ENCODE assay signal across 11 cellular contexts in genomic region chr20:48638546-48638945, GRCh38.
A peak's percentile ranks its signal among the peaks of the same experiment; 100 is the strongest.
DNase-seq lines count a peak whose midpoint lies in the region; ATAC-seq and TF ChIP-seq lines count a peak whose summit lies in the region.
"Had no signal": no experiment of that assay in that cellular context is flagged by ENCODE, and none has a peak within 500 bp of the region (broad histone marks: within the 10 kb centered on the region; RNA-seq: fewer than 3 reads in every experiment).

No MANE protein-coding gene starts in this region.

- H3K9me3 ChIP-seq in SK-N-SH: no peaks in the 10 kb centered on the region
- no peaks in the 10 kb centered on the region for H3K9me3 ChIP-seq in RWPE2 (ENCODE audit: severe bottlenecking)
- no peaks in the 10 kb centered on the region for H3K9me3 ChIP-seq in endodermal cell (ENCODE audit: control insufficient read depth, low read length)
- no peaks in the 10 kb centered on the region for H3K9me3 ChIP-seq in naive thymus-derived CD4-positive, alpha-beta T cell (ENCODE audit: control insufficient read depth in 2 of 3, low read length in 3 of 3)
- H3K9me3 ChIP-seq: gastrocnemius medialis had no signal

- no peak for TF ChIP-seq EP300 in SK-N-SH (IDR thresholded peaks at IDR 0.05; ENCODE audit: borderline replicate concordance in 1 of 2, low read depth in 1 of 2, low read length in 1 of 2)

- no peak overlapping the region for H3K27ac ChIP-seq in SK-N-SH (ENCODE audit: low read depth in 2 of 2, low read length in 1 of 2)
- no peak overlapping the region for H3K27ac ChIP-seq in RWPE2 (ENCODE audit: poor library complexity, severe bottlenecking)
- H3K27ac ChIP-seq in endodermal cell (ENCODE audit: low read depth, low read length): no peak overlapping the region
- H3K27ac ChIP-seq in naive thymus-derived CD4-positive, alpha-beta T cell (ENCODE audit: low read depth, low read length): no peak overlapping the region
- H3K27ac ChIP-seq: gastrocnemius medialis had no signal

- CTCF ChIA-PET in SK-N-SH (lab: Yijun Ruan, JAX): interaction anchor here (1.0 to 10.4 kb wide), 4 partner anchors 17 to 267 kb away, joined by 3 to 105 read pairs (median 29); no protein-coding TSS in a partner anchor
- CTCF ChIA-PET in naive thymus-derived CD4-positive, alpha-beta T cell (lab: Charles Lee): no interaction called here

- H3K9ac ChIP-seq in SK-N-SH (no peak overlapping the region), endodermal cell (ENCODE audit: extremely low read depth, low read length, poor library complexity, severe bottlenecking) (no peak overlapping the region)

- H3K4me1 ChIP-seq in SK-N-SH (ENCODE audit: control insufficient read depth in 1 of 2, insufficient read depth in 2 of 2, low read depth in 1 of 2, low read length in 1 of 2): peaks cover 0 to 1% of the 10 kb centered on the region in 2 experiments; a peak in 1 of 4 replicates
- no peaks in the 10 kb centered on the region for H3K4me1 ChIP-seq in RWPE2 (ENCODE audit: insufficient read depth, poor library complexity, severe bottlenecking)
- H3K4me1 ChIP-seq in endodermal cell (ENCODE audit: control insufficient read depth, insufficient read depth, low read length): no peaks in the 10 kb centered on the region
- no peaks in the 10 kb centered on the region for H3K4me1 ChIP-seq in naive thymus-derived CD4-positive, alpha-beta T cell (ENCODE audit: control insufficient read depth in 2 of 2, insufficient read depth in 2 of 2, low read length in 2 of 2)
- H3K4me1 ChIP-seq: gastrocnemius medialis had no signal

- no peaks in the 10 kb centered on the region for H3K4me1 Mint-ChIP-seq in endodermal cell
- peaks cover 7 to 9% of the 10 kb centered on the region in 2 donors for H3K4me1 Mint-ChIP-seq in stimulated activated naive B cell treated with anti-CD40 and anti-IgM and Interleukin-4, amounts not matched to agents 10 μg/mL and 1 μg/mL and 100 μg/mL, for 72 hours
- H3K4me1 Mint-ChIP-seq in naive thymus-derived CD4-positive, alpha-beta T cell: peaks cover 0 to 11% (median 4%) of the 10 kb centered on the region in 7 donors

- no peak overlapping the region for H2AFZ ChIP-seq in SK-N-SH (ENCODE audit: low read depth)

- DNase-seq in SK-N-SH: no peak
- peak; percentile 88 for DNase-seq in RWPE2 (ENCODE audit: low spot score)
- DNase-seq in endodermal cell: no peak
- no peak for DNase-seq in stimulated activated naive B cell treated with anti-CD40 and anti-IgM and Interleukin-4, amounts not matched to agents 10 μg/mL and 1 μg/mL and 100 μg/mL, for 72 hours
- DNase-seq in naive thymus-derived CD4-positive, alpha-beta T cell: no peak
- DNase-seq: activated effector memory CD4-positive, alpha-beta T cell treated with Interleukin-2 at 50 U/mL for 16 hours; gastrocnemius medialis; NCI-H1436 had no signal

- H3K4me2 ChIP-seq in SK-N-SH: no peak overlapping the region

- no peaks in the 10 kb centered on the region for H3K9me2 ChIP-seq in SK-N-SH

- POLR2A ChIA-PET in SK-N-SH (lab: Yijun Ruan, JAX): no interaction called here
- POLR2A ChIA-PET in naive thymus-derived CD4-positive, alpha-beta T cell (lab: Charles Lee): no interaction called here

- H4K20me1 ChIP-seq in SK-N-SH (ENCODE audit: insufficient read depth): no peaks in the 10 kb centered on the region

- peaks cover 56% of the 10 kb centered on the region for H3K36me3 Mint-ChIP-seq in endodermal cell (ENCODE audit: low read depth)
- H3K36me3 Mint-ChIP-seq in stimulated activated naive B cell treated with anti-CD40 and anti-IgM and Interleukin-4, amounts not matched to agents 10 μg/mL and 1 μg/mL and 100 μg/mL, for 72 hours: peaks cover 39 to 55% of the 10 kb centered on the region in 2 donors
- peaks cover 0 to 38% (median 0%) of the 10 kb centered on the region in 5 donors for H3K36me3 Mint-ChIP-seq in naive thymus-derived CD4-positive, alpha-beta T cell

- no peaks in the 10 kb centered on the region for H3K27me3 Mint-ChIP-seq in endodermal cell (ENCODE audit: insufficient read depth)
- H3K27me3 Mint-ChIP-seq in stimulated activated naive B cell treated with anti-CD40 and anti-IgM and Interleukin-4, amounts not matched to agents 10 μg/mL and 1 μg/mL and 100 μg/mL, for 72 hours: no peaks in the 10 kb centered on the region
- no peaks in the 10 kb centered on the region for H3K27me3 Mint-ChIP-seq in naive thymus-derived CD4-positive, alpha-beta T cell

- 88% methylated on average over 5 of the region's 11 CpGs for WGBS in SK-N-SH (ENCODE audit: low lambda C conversion rate)
- WGBS in endodermal cell (ENCODE audit: insufficient coverage in 1 of 2, insufficient read length in 1 of 2), 2 experiments: 91 to 93% methylated on average over 10 to 11 of the region's 11 CpGs

- H3K36me3 ChIP-seq in SK-N-SH (replicated peaks in 1 of 2; ENCODE audit: control insufficient read depth in 1 of 2, insufficient read depth in 2 of 2, low read length in 1 of 2) (no peaks in the 10 kb centered on the region), RWPE2 (ENCODE audit: low read depth) (no peaks in the 10 kb centered on the region), endodermal cell (ENCODE audit: control insufficient read depth, insufficient read depth, low read length) (peaks cover 61% of the 10 kb centered on the region)
- H3K36me3 ChIP-seq in naive thymus-derived CD4-positive, alpha-beta T cell (ENCODE audit: control insufficient read depth in 2 of 3, insufficient read depth in 3 of 3, low read length in 3 of 3): peaks cover 0 to 46% (median 11%) of the 10 kb centered on the region in 3 experiments

- no peaks in the 10 kb centered on the region for H3K9me3 Mint-ChIP-seq in endodermal cell
- H3K9me3 Mint-ChIP-seq in stimulated activated naive B cell treated with anti-CD40 and anti-IgM and Interleukin-4, amounts not matched to agents 10 μg/mL and 1 μg/mL and 100 μg/mL, for 72 hours: no peaks in the 10 kb centered on the region
- H3K9me3 Mint-ChIP-seq in naive thymus-derived CD4-positive, alpha-beta T cell: no peaks in the 10 kb centered on the region

- TF ChIP-seq RAD21 in SK-N-SH (IDR thresholded peaks at IDR 0.05; ENCODE audit: low read length): no peak

- H3K27ac Mint-ChIP-seq in endodermal cell: peak overlapping the region; percentile 9
- peak overlapping the region; percentile 70 for H3K27ac Mint-ChIP-seq in stimulated activated naive B cell treated with anti-CD40 and anti-IgM and Interleukin-4, amounts not matched to agents 10 μg/mL and 1 μg/mL and 100 μg/mL, for 72 hours
- H3K27ac Mint-ChIP-seq in naive thymus-derived CD4-positive, alpha-beta T cell: peak overlapping the region in 2 of 9 donors; percentile 7 to 37

- no peaks in the 10 kb centered on the region for H3F3A ChIP-seq in SK-N-SH (replicated peaks; ENCODE audit: insufficient read depth)

- H3K27me3 ChIP-seq in SK-N-SH (ENCODE audit: insufficient read depth) (no peaks in the 10 kb centered on the region), RWPE2 (ENCODE audit: insufficient read depth, poor library complexity, severe bottlenecking) (no peaks in the 10 kb centered on the region), endodermal cell (ENCODE audit: control insufficient read depth, insufficient read depth, low read length, poor library complexity, severe bottlenecking) (no peaks in the 10 kb centered on the region)
- no peaks in the 10 kb centered on the region for H3K27me3 ChIP-seq in naive thymus-derived CD4-positive, alpha-beta T cell (ENCODE audit: control insufficient read depth in 2 of 2, insufficient read depth in 2 of 2, low read length in 2 of 2)
- H3K27me3 ChIP-seq: gastrocnemius medialis had no signal

- intact Hi-C loops in naive thymus-derived CD4-positive, alpha-beta T cell (cut with micrococcal nuclease): no loop called here

- H3K4me3 Mint-ChIP-seq in endodermal cell: no peak overlapping the region
- H3K4me3 Mint-ChIP-seq in stimulated activated naive B cell treated with anti-CD40 and anti-IgM and Interleukin-4, amounts not matched to agents 10 μg/mL and 1 μg/mL and 100 μg/mL, for 72 hours: no peak overlapping the region
- no peak overlapping the region for H3K4me3 Mint-ChIP-seq in naive thymus-derived CD4-positive, alpha-beta T cell

- H3K79me2 ChIP-seq in SK-N-SH (ENCODE audit: insufficient read depth): no peaks in the 10 kb centered on the region

- no peak overlapping the region for H3K4me3 ChIP-seq in SK-N-SH (ENCODE audit: low read depth in 2 of 2, low read length in 1 of 2)
- no peak overlapping the region for H3K4me3 ChIP-seq in RWPE2 (ENCODE audit: severe bottlenecking)
- H3K4me3 ChIP-seq in endodermal cell (ENCODE audit: low read length): no peak overlapping the region
- H3K4me3 ChIP-seq in naive thymus-derived CD4-positive, alpha-beta T cell (ENCODE audit: low read length): no peak overlapping the region
- H3K4me3 ChIP-seq: gastrocnemius medialis had no signal

- TF ChIP-seq CTCF in SK-N-SH (IDR thresholded peaks at IDR 0.05): no peak
- TF ChIP-seq CTCF in RWPE2 (IDR thresholded peaks at IDR 0.05; ENCODE audit: poor library complexity, severe bottlenecking): no peak
- no peak for TF ChIP-seq CTCF in endodermal cell (conservative IDR thresholded peaks at IDR 0.05)

- ATAC-seq in SK-N-SH treated with all-trans-retinoic acid at 6 μM for 48 hours: no peak; the same call in 2 of the 3 replicates
- ATAC-seq in RWPE2 (ENCODE audit: low read depth): peak; percentile 52
- peak in 1 of 2 donors; percentile 33 for ATAC-seq in stimulated activated naive B cell treated with anti-CD40 and anti-IgM and Interleukin-4, amounts not matched to agents 10 μg/mL and 1 μg/mL and 100 μg/mL, for 72 hours (replicated peaks)
- ATAC-seq in GM21381 (IDR thresholded peaks at IDR 0.05; ENCODE audit: unreplicated experiment): no peak
- no peak for ATAC-seq in naive thymus-derived CD4-positive, alpha-beta T cell
- ATAC-seq in GM18498 (IDR thresholded peaks at IDR 0.05; ENCODE audit: unreplicated experiment): no peak
- ATAC-seq: gastrocnemius medialis had no signal

TF ChIP-seq in SK-N-SH, 30 proteins besides CTCF, POLR2A, EP300 and RAD21 (continues in another document):
- no peak for TF ChIP-seq MEF2A (IDR thresholded peaks at IDR 0.05; ENCODE audit: borderline replicate concordance, low read depth)
- TF ChIP-seq EZH2phosphoT487 (IDR thresholded peaks at IDR 0.05; ENCODE audit: borderline replicate concordance, low read depth): no peak
- TF ChIP-seq MAX (IDR thresholded peaks at IDR 0.05; ENCODE audit: low read depth): peak; percentile 37; the same call in 1 of the 2 replicates
- TF ChIP-seq RXRA (IDR thresholded peaks at IDR 0.05; ENCODE audit: borderline replicate concordance, low read depth): no peak
